ENCODE assay signal across 1 cellular context in genomic region chr6:144063744-144064401, GRCh38.
TF ChIP-seq lines count a peak whose summit lies in the region.

No MANE protein-coding gene starts in this region.

TF ChIP-seq in K562, 482 proteins besides CTCF, POLR2A, EP300 and RAD21 (continued from another document and continues in another):
- TF ChIP-seq ZNF407 (IDR thresholded peaks at IDR 0.05; ENCODE audit: low read depth) (no peak), RB1 (IDR thresholded peaks at IDR 0.05; ENCODE audit: low read depth) (peak; percentile 95), PRDM10 (IDR thresholded peaks at IDR 0.05; ENCODE audit: partially characterized antibody) (peak; percentile 33), TBP (optimal IDR thresholded peaks at IDR 0.05; ENCODE audit: low read depth, low read length) (peak; percentile 87), PRMT5 (CRISPR knock-in tag; IDR thresholded peaks at IDR 0.05) (no peak), CBX1 (IDR thresholded peaks at IDR 0.05; ENCODE audit: low read depth) (peak; percentile 61), PHB (CRISPR knock-in tag; IDR thresholded peaks at IDR 0.05) (no peak), SP1 (CRISPR knock-in tag; IDR thresholded peaks at IDR 0.05) (peak; percentile 90), RAD51 (IDR thresholded peaks at IDR 0.05; ENCODE audit: borderline replicate concordance, low read depth) (no peak), ZBTB9 (CRISPR knock-in tag; IDR thresholded peaks at IDR 0.05) (0 out of 2 replicates have a peak, but pooled peaks have one; percentile 25), SUPT5H (IDR thresholded peaks at IDR 0.05) (peak; percentile 88), YY1 (IDR thresholded peaks at IDR 0.05; ENCODE audit: borderline replicate concordance in 1 of 3, control insufficient read depth in 1 of 3, extremely low read depth in 1 of 3, insufficient read depth in 3 of 3, insufficient read length in 1 of 3, insufficient replicate concordance in 2 of 3, low read depth in 1 of 3, low read length in 2 of 3) (peak in 2 of 3 experiments; percentile 81 to 89), ZNF79 (CRISPR knock-in tag; IDR thresholded peaks at IDR 0.05; ENCODE audit: low read depth) (no peak), KDM2B (CRISPR knock-in tag; IDR thresholded peaks at IDR 0.05) (no peak), ELK1 (CRISPR knock-in tag; IDR thresholded peaks at IDR 0.05) (no peak), ZBTB26 (CRISPR knock-in tag; IDR thresholded peaks at IDR 0.05) (no peak), HMGXB4 (CRISPR knock-in tag; IDR thresholded peaks at IDR 0.05) (peak; percentile 93), VEZF1 (CRISPR knock-in tag; IDR thresholded peaks at IDR 0.05) (peak; percentile 70; the same call in 1 of the 2 replicates), NFRKB (IDR thresholded peaks at IDR 0.05; ENCODE audit: low read depth) (0 out of 2 replicates have a peak, but pooled peaks have one; percentile 36), ZNF277 (CRISPR knock-in tag; IDR thresholded peaks at IDR 0.05; ENCODE audit: borderline replicate concordance) (no peak), E2F1 (CRISPR knock-in tag; IDR thresholded peaks at IDR 0.05) (peak; percentile 82; the same call in 1 of the 2 replicates), ZNF766 (CRISPR knock-in tag; conservative IDR thresholded peaks at IDR 0.05) (peak; percentile 70), ZNF592 (IDR thresholded peaks at IDR 0.05) (no peak), GTF2E2 (tag; IDR thresholded peaks at IDR 0.05) (no peak)
